30 cellular contexts compared by ENCODE assay signal in genomic region chr3:153901152-153901551, GRCh38.
DNase-seq lines count a peak whose midpoint lies in the region; ATAC-seq, FAIRE-seq and TF ChIP-seq lines count a peak whose summit lies in the region.
"Had no signal": no experiment of that assay in that cellular context is flagged by ENCODE, and none has a peak within 500 bp of the region (broad histone marks: within the 10 kb centered on the region; RNA-seq: fewer than 3 reads in every experiment).

No MANE protein-coding gene starts in this region.

- POLR2A ChIA-PET in A673 (lab: Charles Lee; ENCODE audit: low non-redundant PET): no interaction called here

- no TSS peak for BruUV-seq in A673 (replicated peaks; lab: Mats Ljungman, UMichigan)

- TF ChIP-seq CTCF in A673 (conservative IDR thresholded peaks at IDR 0.05; ENCODE audit: low read depth, low read length): no peak
- TF ChIP-seq CTCF in keratinocyte (optimal IDR thresholded peaks at IDR 0.05 in 1 of 3, IDR thresholded peaks at IDR 0.05 in 1 of 3, conservative IDR thresholded peaks at IDR 0.05 in 1 of 3; ENCODE audit: extremely low read depth in 1 of 3, insufficient read depth in 2 of 3, low read length in 3 of 3): no peak
- TF ChIP-seq CTCF in dorsolateral prefrontal cortex (IDR thresholded peaks at IDR 0.05 in 54 of 56, conservative IDR thresholded peaks at IDR 0.05 in 2 of 56; ENCODE audit: low read depth in 1 of 56, partially characterized antibody in 56 of 56): no peak
- TF ChIP-seq CTCF in MM.1S (IDR thresholded peaks at IDR 0.05; ENCODE audit: low read length): no peak

- H3K4me2 ChIP-seq in keratinocyte (ENCODE audit: control insufficient read depth, extremely low read depth, insufficient read depth, low read depth, low read length) (no peak overlapping the region), MM.1S (ENCODE audit: low read depth, low read length) (no peak overlapping the region)
- H3K4me2 ChIP-seq: hepatocyte had no signal

- CTCF ChIA-PET in A673 (lab: Charles Lee): no interaction called here

- DNase-seq in A673 (ENCODE audit: low spot score) (peak; percentile 64), HT-29 (ENCODE audit: low spot score) (peak; percentile 57), SW480 (ENCODE audit: low spot score) (peak; percentile 52), keratinocyte (ENCODE audit: low read depth, low spot score) (peak; percentile 13), dorsolateral prefrontal cortex (no peak), MM.1S (no peak), anterior cingulate cortex (lab: John Stamatoyannopoulos, UW) (no peak)
- DNase-seq: activated CD4-positive, alpha-beta memory T cell treated with anti-CD3 and anti-CD28 coated beads, Interleukin-2, amount 10 ng/mL, durations not matched to agents 7 days and 5 days; activated CD8-positive, alpha-beta memory T cell treated with anti-CD3 and anti-CD28 coated beads, Interleukin-2, amount 50 U/mL, for 48 hours; activated naive CD4-positive, alpha-beta T cell treated with anti-CD3 and anti-CD28 coated beads, Interleukin-2, amount 50 U/mL, for 16 hours; amygdala; CD8-positive, alpha-beta T cell; effector CD8-positive, alpha-beta T cell; HCEC 1CT; Kasumi-1; left lung; mesendoderm; NCI-H1092 treated with DMSO at 0.1 percent for 48 hours; NCI-H2029; NCI-H69; sigmoid colon; stimulated activated naive CD4-positive, alpha-beta T cell treated with Interleukin-2 at 50 U/mL for 16 hours; T-helper 17 cell had no signal

- intact Hi-C loops in A673 (cut with micrococcal nuclease; ENCODE audit: unreplicated experiment) (no loop called here), dorsolateral prefrontal cortex (cut with DNase I) (no loop called here)

- ATAC-seq in HG03432 (IDR thresholded peaks at IDR 0.05; ENCODE audit: unreplicated experiment): no peak
- ATAC-seq: activated CD4-positive, CD25-positive, alpha-beta regulatory T cell treated with anti-CD3 and anti-CD28 coated beads, Interleukin-2, amount 50 U/mL, for 24 hours; activated T-helper 17 cell treated with anti-CD3 and anti-CD28 coated beads, Interleukin-2, amount 50 U/mL, for 72 hours; CD8-positive, alpha-beta T cell; gastroesophageal sphincter; left lung; T-helper 17 cell had no signal

- peaks cover 5% of the 10 kb centered on the region for H3K4me1 ChIP-seq in A673 (ENCODE audit: insufficient read depth, low read length, poor library complexity, severe bottlenecking)
- H3K4me1 ChIP-seq in keratinocyte (ENCODE audit: control insufficient read depth, extremely low read depth, insufficient read depth, low read length): no peaks in the 10 kb centered on the region
- H3K4me1 ChIP-seq in MM.1S (ENCODE audit: low read length): 0 out of 2 replicates have a peak, but pooled peaks cover 5% of the 10 kb centered on the region
- H3K4me1 ChIP-seq: gastroesophageal sphincter, left lung, sigmoid colon had no signal

- H4K20me1 ChIP-seq in keratinocyte (ENCODE audit: control insufficient read depth, extremely low read depth, insufficient read depth, low read length): no peaks in the 10 kb centered on the region
- no peaks in the 10 kb centered on the region for H4K20me1 ChIP-seq in MM.1S (ENCODE audit: insufficient read depth, low read length)

- H2AFZ ChIP-seq in keratinocyte (ENCODE audit: control insufficient read depth, low read length) (no peak overlapping the region), MM.1S (ENCODE audit: low read length) (no peak overlapping the region)
- H2AFZ ChIP-seq: hepatocyte had no signal

- H3K79me2 ChIP-seq in keratinocyte (ENCODE audit: control insufficient read depth, insufficient read depth, low read length) (no peaks in the 10 kb centered on the region), MM.1S (ENCODE audit: low read length) (no peaks in the 10 kb centered on the region)
- H3K79me2 ChIP-seq: hepatocyte had no signal

- no peak for FAIRE-seq in keratinocyte (lab: Jason Lieb, UNC)
- FAIRE-seq: A204.1 had no signal

- H3K9me2 ChIP-seq in MM.1S (replicated peaks; ENCODE audit: insufficient read depth, low read length): no peaks in the 10 kb centered on the region

- H3K27ac ChIP-seq in A673 (ENCODE audit: low read depth, low read length, poor library complexity, severe bottlenecking) (no peak overlapping the region), keratinocyte (ENCODE audit: control insufficient read depth, insufficient read depth, low read length) (no peak overlapping the region), dorsolateral prefrontal cortex (no peak overlapping the region), MM.1S (ENCODE audit: low read length) (no peak overlapping the region)
- H3K27ac ChIP-seq: gastroesophageal sphincter, hepatocyte, left lung, neutrophil, sigmoid colon had no signal

- H3K27me3 ChIP-seq in A673 (replicated peaks; ENCODE audit: insufficient read depth, low read depth, low read length, poor library complexity) (no peaks in the 10 kb centered on the region), keratinocyte (ENCODE audit: control insufficient read depth, extremely low read depth, insufficient read depth, low read length) (no peaks in the 10 kb centered on the region), dorsolateral prefrontal cortex (peaks cover 0 to 3% (median 0%) of the 10 kb centered on the region in 45 donors), MM.1S (replicated peaks; ENCODE audit: insufficient read depth, low read length) (no peaks in the 10 kb centered on the region)
- H3K27me3 ChIP-seq: gastroesophageal sphincter, hepatocyte, left lung, neutrophil, sigmoid colon had no signal

- H3F3A ChIP-seq in MM.1S (ENCODE audit: insufficient read depth, low read length): no peaks in the 10 kb centered on the region

- H3K9me3 ChIP-seq in A673 (ENCODE audit: low read depth, low read length, poor library complexity, severe bottlenecking) (no peaks in the 10 kb centered on the region), keratinocyte (ENCODE audit: control insufficient read depth, low read depth, low read length) (no peaks in the 10 kb centered on the region), MM.1S (replicated peaks; ENCODE audit: insufficient read depth, low read length) (no peaks in the 10 kb centered on the region)
- H3K9me3 ChIP-seq: gastroesophageal sphincter, left lung, neutrophil had no signal

- H3K36me3 ChIP-seq in A673 (ENCODE audit: insufficient read depth, low read length, poor library complexity, severe bottlenecking): no peaks in the 10 kb centered on the region
- H3K36me3 ChIP-seq in keratinocyte (ENCODE audit: control insufficient read depth in 2 of 2, extremely low read depth in 1 of 2, insufficient read depth in 2 of 2, low read length in 2 of 2): no peaks in the 10 kb centered on the region
- no peaks in the 10 kb centered on the region for H3K36me3 ChIP-seq in MM.1S (replicated peaks; ENCODE audit: insufficient read depth, low read length)
- H3K36me3 ChIP-seq: gastroesophageal sphincter, left lung, neutrophil, sigmoid colon had no signal

- H3K9ac ChIP-seq in keratinocyte (ENCODE audit: control insufficient read depth, extremely low read depth, insufficient read depth, low read length) (no peak overlapping the region), MM.1S (ENCODE audit: low read length) (no peak overlapping the region)

- H3K9me1 ChIP-seq in keratinocyte (ENCODE audit: control insufficient read depth, extremely low read depth, insufficient read depth, low read length): no peaks in the 10 kb centered on the region

- H3K4me3 ChIP-seq in A673 (ENCODE audit: low read depth, low read length, poor library complexity, severe bottlenecking) (no peak overlapping the region), keratinocyte (ENCODE audit: control insufficient read depth in 2 of 3, extremely low read depth in 1 of 3, insufficient read depth in 2 of 3, low read depth in 1 of 3, low read length in 3 of 3) (no peak overlapping the region), dorsolateral prefrontal cortex (no peak overlapping the region), MM.1S (ENCODE audit: low read length) (no peak overlapping the region)
- H3K4me3 ChIP-seq: gastroesophageal sphincter, hepatocyte, left lung, sigmoid colon had no signal

- dilution Hi-C loops in keratinocyte (cut with MboI; ENCODE audit: extremely low pct_ligation_motif_present, low sequenced_read_pairs): no loop called here

Comparison
In these comparisons a context has a peak if more than half of its experiments do, and no peak if none do; other contexts are left out.
1. DNase-seq: peak in A673 (single experiment), HT-29 (single experiment), SW480 (single experiment) and keratinocyte (single experiment); none in dorsolateral prefrontal cortex (0 of 10), MM.1S (single experiment) and anterior cingulate cortex (0 of 58).